In the genomic region with DNA sequence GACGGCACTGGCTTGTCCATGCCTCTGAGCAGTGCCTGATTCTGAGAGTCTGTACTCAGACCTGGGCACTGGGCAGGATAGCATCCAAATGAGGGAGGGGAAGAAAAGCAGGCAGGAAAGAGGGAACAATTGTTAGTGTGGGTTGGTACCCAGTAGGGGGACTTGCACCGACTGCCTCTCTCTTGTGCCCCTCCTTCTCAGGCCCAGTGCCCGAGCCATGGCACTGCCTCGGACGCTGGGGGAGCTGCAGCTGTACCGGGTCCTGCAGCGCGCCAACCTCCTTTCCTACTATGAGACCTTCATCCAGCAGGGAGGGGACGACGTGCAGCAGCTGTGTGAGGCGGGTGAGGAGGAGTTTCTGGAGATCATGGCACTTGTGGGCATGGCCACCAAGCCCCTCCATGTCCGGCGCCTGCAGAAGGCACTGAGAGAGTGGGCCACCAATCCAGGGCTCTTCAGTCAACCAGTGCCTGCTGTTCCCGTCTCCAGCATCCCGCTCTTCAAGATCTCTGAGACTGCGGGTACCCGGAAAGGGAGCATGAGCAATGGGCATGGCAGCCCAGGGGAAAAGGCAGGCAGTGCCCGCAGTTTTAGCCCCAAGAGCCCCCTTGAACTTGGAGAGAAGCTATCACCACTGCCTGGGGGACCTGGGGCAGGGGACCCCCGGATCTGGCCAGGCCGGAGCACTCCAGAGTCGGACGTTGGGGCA, we compare ENCODE assay signal across 7 cellular contexts. TPM values are rescaled to one million over a fixed set of nuclear protein-coding genes. Genes with fewer than 3 reads are reported as not detected.
A peak's percentile ranks its signal among the peaks of the same experiment; 100 is the strongest.
DNase-seq lines count a peak whose midpoint lies in the region; FAIRE-seq and TF ChIP-seq lines count a peak whose summit lies in the region.
"Had no signal": no experiment of that assay in that cellular context is flagged by ENCODE, and none has a peak within 500 bp of the region (broad histone marks: within the 10 kb centered on the region; RNA-seq: fewer than 3 reads in every experiment).

No MANE protein-coding gene starts in this region.

- no peak for DNase-seq in activated CD4-positive, alpha-beta T cell treated with anti-CD3 and anti-CD28 coated beads, Interleukin-2, amount 10 ng/mL, durations not matched to agents 7 days and 5 days
- no peak for DNase-seq in activated CD4-positive, alpha-beta T cell treated with anti-CD3 and anti-CD28 coated beads for 48 hours
- DNase-seq in frontal cortex (ENCODE audit: low spot score in 2 of 2) (peak; percentile 63 to 68), testis (peak; percentile 48), H54 (ENCODE audit: insufficient read length, low spot score) (no peak), retina (no peak)

- peaks cover 62% of the 10 kb centered on the region for H3K4me1 Mint-ChIP-seq in activated CD4-positive, alpha-beta T cell treated with anti-CD3 and anti-CD28 coated beads, Interleukin-2, amount 10 ng/mL, durations not matched to agents 7 days and 5 days

- no peak for FAIRE-seq in frontal cortex (lab: Jason Lieb, UNC)
- FAIRE-seq in H54 (lab: Jason Lieb, UNC) = no peak

- H3K4me1 ChIP-seq in testis = peaks cover 44% of the 10 kb centered on the region

- H3K27ac Mint-ChIP-seq in activated CD4-positive, alpha-beta T cell treated with anti-CD3 and anti-CD28 coated beads, Interleukin-2, amount 10 ng/mL, durations not matched to agents 7 days and 5 days = peak overlapping the region; percentile 54

- no peak overlapping the region for H3K4me3 ChIP-seq in testis

- no peaks in the 10 kb centered on the region for H3K27me3 Mint-ChIP-seq in activated CD4-positive, alpha-beta T cell treated with anti-CD3 and anti-CD28 coated beads, Interleukin-2, amount 10 ng/mL, durations not matched to agents 7 days and 5 days

- H3K9me3 ChIP-seq in testis = no peaks in the 10 kb centered on the region

- 48 to 55% methylated on average over 17 to 22 of the region's 22 CpGs for whole genome bisulfite sequencing in testis, 2 donors

- H3K27ac ChIP-seq in testis = peak overlapping the region in 1 of 2 donors; percentile 100

- TF ChIP-seq POLR2A in testis (IDR thresholded peaks at IDR 0.05) (no peak), H54 (IDR thresholded peaks at IDR 0.05; ENCODE audit: low read depth, low read length) (no peak)

- H3K36me3 Mint-ChIP-seq in activated CD4-positive, alpha-beta T cell treated with anti-CD3 and anti-CD28 coated beads, Interleukin-2, amount 10 ng/mL, durations not matched to agents 7 days and 5 days (ENCODE audit: low read depth) = peaks cover 8% of the 10 kb centered on the region

- no peaks in the 10 kb centered on the region for H3K36me3 ChIP-seq in testis (ENCODE audit: low read depth, missing control alignments)

- POLR2A ChIA-PET in activated CD4-positive, alpha-beta T cell treated with anti-CD3 and anti-CD28 coated beads, Interleukin-2, amount 10 ng/mL, durations not matched to agents 7 days and 5 days (lab: Charles Lee) = interaction anchor here (1.4 kb wide), 1 partner anchor 18 kb away, joined by 6 read pairs; no protein-coding TSS in a partner anchor

- TF ChIP-seq CTCF in testis (IDR thresholded peaks at IDR 0.05) = no peak

- H3K4me3 Mint-ChIP-seq in activated CD4-positive, alpha-beta T cell treated with anti-CD3 and anti-CD28 coated beads, Interleukin-2, amount 10 ng/mL, durations not matched to agents 7 days and 5 days = peak overlapping the region; percentile 48

- intact Hi-C loops in testis (cut with DNase I; ENCODE audit: low total_unique reads) = no loop called here

- CTCF ChIA-PET in activated CD4-positive, alpha-beta T cell treated with anti-CD3 and anti-CD28 coated beads, Interleukin-2, amount 10 ng/mL, durations not matched to agents 7 days and 5 days (lab: Charles Lee) = interaction anchor here (0.7 to 6.7 kb wide), 10 partner anchors 8 to 152 kb away, joined by 3 to 90 read pairs (median 7); a partner anchor contains a TSS

- H3K9me3 Mint-ChIP-seq in activated CD4-positive, alpha-beta T cell treated with anti-CD3 and anti-CD28 coated beads, Interleukin-2, amount 10 ng/mL, durations not matched to agents 7 days and 5 days = no peaks in the 10 kb centered on the region

- H3K27me3 ChIP-seq in testis = no peaks in the 10 kb centered on the region

RNA-seq across cellular contexts. Expression of a gene that starts 2.2 kb away (rescaled TPM):
- total RNA-seq in activated CD4-positive, alpha-beta T cell treated with anti-CD3 and anti-CD28 coated beads, Interleukin-2, amount 10 ng/mL, durations not matched to agents 7 days and 5 days = 1 to 10 TPM; 5.5 to 6.8 TPM
- total RNA-seq in frontal cortex (30.2 TPM), testis (10 to 100 TPM; 45.7 to 59.5 TPM)
- 31.4 TPM for polyA plus RNA-seq in testis (ENCODE audit: insufficient read depth, low read depth, low replicate concordance)

RNA-seq across cellular contexts. Expression of a gene that starts 12.5 kb away (rescaled TPM):
- total RNA-seq in activated CD4-positive, alpha-beta T cell treated with anti-CD3 and anti-CD28 coated beads, Interleukin-2, amount 10 ng/mL, durations not matched to agents 7 days and 5 days = 10 to 100 TPM; 50.2 to 54.3 TPM
- 5.3 TPM for total RNA-seq in frontal cortex
- 10 to 100 TPM; 18.1 to 18.2 TPM for total RNA-seq in testis
- polyA plus RNA-seq in testis (ENCODE audit: insufficient read depth, low read depth, low replicate concordance) = 15.9 TPM

RNA-seq across cellular contexts. Expression of a gene that starts 20.1 kb away (rescaled TPM):
- total RNA-seq in activated CD4-positive, alpha-beta T cell treated with anti-CD3 and anti-CD28 coated beads, Interleukin-2, amount 10 ng/mL, durations not matched to agents 7 days and 5 days = 100 to 1,000 TPM; 239 to 242 TPM
- 2.4 TPM for total RNA-seq in frontal cortex
- total RNA-seq in testis = 10 to 100 TPM; 66.2 to 81.5 TPM
- 53.2 TPM for polyA plus RNA-seq in testis (ENCODE audit: insufficient read depth, low read depth, low replicate concordance)

RNA-seq across cellular contexts. Expression of a gene that starts 37.2 kb away (rescaled TPM):
- under 1 TPM; 0.94 TPM for total RNA-seq in activated CD4-positive, alpha-beta T cell treated with anti-CD3 and anti-CD28 coated beads, Interleukin-2, amount 10 ng/mL, durations not matched to agents 7 days and 5 days
- 63.2 TPM for total RNA-seq in frontal cortex
- 100 to 1,000 TPM; 135 to 200 TPM for total RNA-seq in testis
- polyA plus RNA-seq in testis (ENCODE audit: insufficient read depth, low read depth, low replicate concordance) = 82.4 TPM

RNA-seq across cellular contexts. Expression of a gene that starts 41.1 kb away (rescaled TPM):
- 1 to 10 TPM; 1.4 to 2.9 TPM for total RNA-seq in activated CD4-positive, alpha-beta T cell treated with anti-CD3 and anti-CD28 coated beads, Interleukin-2, amount 10 ng/mL, durations not matched to agents 7 days and 5 days
- total RNA-seq in frontal cortex (not detected), testis (1 to 10 TPM; 5.9 to 7.6 TPM)
- 5.4 TPM for polyA plus RNA-seq in testis (ENCODE audit: insufficient read depth, low read depth, low replicate concordance)
- total RNA-seq: Daoy had no signal

Comparison
In these comparisons a context has a peak if more than half of its experiments do, and no peak if none do; other contexts are left out.
1. DNase-seq: peak in frontal cortex (2 of 2) and testis (single experiment); none in activated CD4-positive, alpha-beta T cell treated with anti-CD3 and anti-CD28 coated beads, Interleukin-2, amount 10 ng/mL, durations not matched to agents 7 days and 5 days (single experiment), activated CD4-positive, alpha-beta T cell treated with anti-CD3 and anti-CD28 coated beads for 48 hours (single experiment), H54 (single experiment) and retina (single experiment).
2. RNA of a gene that starts 20.1 kb away (total RNA-seq): 239 to 242 TPM in activated CD4-positive, alpha-beta T cell treated with anti-CD3 and anti-CD28 coated beads, Interleukin-2, amount 10 ng/mL, durations not matched to agents 7 days and 5 days and 66.2 to 81.5 TPM in testis; 2.4 TPM in frontal cortex (single experiment); every median in the first group is over 10 times any median in the second.